Comparison of ENCODE assay signal across 7 cellular contexts in the genomic region with DNA sequence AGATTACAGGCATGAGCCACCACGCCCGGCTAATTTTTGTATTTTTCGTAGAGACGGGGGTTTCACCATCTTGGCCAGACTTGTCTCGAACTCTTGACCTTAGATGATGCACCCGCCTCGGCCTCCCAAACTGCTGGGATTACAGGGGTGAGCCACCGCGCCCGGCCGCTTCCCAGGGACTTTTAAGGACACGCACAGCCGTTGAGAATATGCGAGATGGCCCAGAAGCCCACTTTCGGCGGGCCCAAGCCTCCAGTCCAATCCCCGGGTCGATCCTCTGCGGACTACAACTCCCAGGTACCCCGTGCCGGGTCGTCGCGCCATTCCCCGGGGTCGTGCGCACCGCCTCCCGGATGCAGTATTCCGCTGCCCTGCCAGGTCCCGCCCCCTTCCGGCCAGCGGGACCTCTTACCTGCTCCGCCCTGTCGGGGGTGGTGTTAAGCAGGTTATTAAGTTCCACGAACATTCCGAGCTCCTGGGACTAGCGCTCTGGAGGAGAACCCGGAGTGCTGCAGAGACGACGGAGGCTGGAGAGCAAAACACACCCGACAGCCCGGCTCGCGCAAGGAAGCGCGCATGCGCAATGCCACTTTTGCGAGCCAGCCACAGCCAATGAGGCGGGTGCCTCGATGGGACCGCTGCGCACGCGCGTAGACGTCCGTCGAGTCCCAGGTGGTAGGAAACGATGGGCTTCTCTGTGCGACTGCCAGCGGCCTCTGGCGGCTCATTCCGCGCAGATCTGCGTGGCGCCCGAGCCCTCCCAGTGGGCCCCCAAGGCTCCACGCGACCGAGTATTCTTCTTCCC. TPM values are rescaled to one million over a fixed set of nuclear protein-coding genes. Genes with fewer than 3 reads are reported as not detected.
DNase-seq lines count a peak whose midpoint lies in the region; ATAC-seq and TF ChIP-seq lines count a peak whose summit lies in the region.

A gene with protein sequence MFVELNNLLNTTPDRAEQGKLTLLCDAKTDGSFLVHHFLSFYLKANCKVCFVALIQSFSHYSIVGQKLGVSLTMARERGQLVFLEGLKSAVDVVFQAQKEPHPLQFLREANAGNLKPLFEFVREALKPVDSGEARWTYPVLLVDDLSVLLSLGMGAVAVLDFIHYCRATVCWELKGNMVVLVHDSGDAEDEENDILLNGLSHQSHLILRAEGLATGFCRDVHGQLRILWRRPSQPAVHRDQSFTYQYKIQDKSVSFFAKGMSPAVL (minus strand): TSS at position 588 of the 805 bp plus-strand sequence. CDS start 122 bp downstream, at position 466.

- peak within 1 kb of the TSS; percentile 77 for H3K4me3 ChIP-seq in astrocyte of the cerebellum (ENCODE audit: low read depth, low read length)

- peak; percentile 70 for ATAC-seq in GM18508 (IDR thresholded peaks at IDR 0.05; ENCODE audit: insufficient read depth, unreplicated experiment)
- peak; percentile 88 for ATAC-seq in HG03025 (IDR thresholded peaks at IDR 0.05; ENCODE audit: low FRiP score, unreplicated experiment)

- in situ Hi-C loops in astrocyte of the cerebellum (cut with HindIII; ENCODE audit: low sequenced_read_pairs): no loop called here

- TF ChIP-seq CTCF in astrocyte of the cerebellum (IDR thresholded peaks at IDR 0.05; ENCODE audit: low read depth, low read length, missing control alignments): peak; percentile 56

- DNase-seq in NCI-H2029 treated with DMSO at 0.1 percent for 48 hours (lab: John Stamatoyannopoulos, UW) (peak; percentile 97), T-helper 9 cell (peak; percentile 95), astrocyte of the cerebellum (ENCODE audit: low read depth) (peak; percentile 86), hepatic stellate cell (ENCODE audit: low spot score) (peak; percentile 98), renal cortical epithelial cell (ENCODE audit: low read depth) (peak; percentile 89)

RNA-seq across cellular contexts. Expression of the gene that starts here (rescaled TPM):
- 17.4 and 29.2 TPM in 2 replicates for total RNA-seq in renal cortical epithelial cell

Comparison
In these comparisons a context has a peak if more than half of its experiments do, and no peak if none do; other contexts are left out.
1. Peak in every context shown above with its lines: DNase-seq, ATAC-seq and H3K4me3 ChIP-seq.